In genomic region chr19:33497778-33498175, GRCh38 we compare ENCODE assay signal across 1 cellular context.
TF ChIP-seq lines count a peak whose summit lies in the region.

No MANE protein-coding gene starts in this region.

TF ChIP-seq in HepG2, 621 proteins besides CTCF, POLR2A, EP300 and RAD21:
- TF ChIP-seq SIX1 (CRISPR knock-in tag; IDR thresholded peaks at IDR 0.05; ENCODE audit: borderline replicate concordance) (no peak), SRY (CRISPR knock-in tag; IDR thresholded peaks at IDR 0.05) (no peak), ZNF572 (CRISPR knock-in tag; IDR thresholded peaks at IDR 0.05) (no peak), NFKB2 (CRISPR knock-in tag; IDR thresholded peaks at IDR 0.05; ENCODE audit: borderline replicate concordance) (no peak), SSRP1 (CRISPR knock-in tag; IDR thresholded peaks at IDR 0.05) (no peak), RORA (CRISPR knock-in tag; IDR thresholded peaks at IDR 0.05) (no peak), STAG1 (CRISPR knock-in tag; IDR thresholded peaks at IDR 0.05) (no peak), ZBTB34 (CRISPR knock-in tag; IDR thresholded peaks at IDR 0.05) (no peak), CREB1 (IDR thresholded peaks at IDR 0.05) (no peak), CREB1 (CRISPR knock-in tag; IDR thresholded peaks at IDR 0.05) (no peak), ARID4A (CRISPR knock-in tag; IDR thresholded peaks at IDR 0.05; ENCODE audit: borderline replicate concordance) (no peak), IKZF5 (CRISPR knock-in tag; IDR thresholded peaks at IDR 0.05) (no peak), ASH2L (IDR thresholded peaks at IDR 0.05; ENCODE audit: insufficient read length, low read depth, low read length) (no peak), ZBTB38 (CRISPR knock-in tag; IDR thresholded peaks at IDR 0.05) (no peak), ZNF724P (CRISPR knock-in tag; IDR thresholded peaks at IDR 0.05; ENCODE audit: borderline replicate concordance) (no peak)
